1 cellular context compared by ENCODE assay signal in the genomic region with DNA sequence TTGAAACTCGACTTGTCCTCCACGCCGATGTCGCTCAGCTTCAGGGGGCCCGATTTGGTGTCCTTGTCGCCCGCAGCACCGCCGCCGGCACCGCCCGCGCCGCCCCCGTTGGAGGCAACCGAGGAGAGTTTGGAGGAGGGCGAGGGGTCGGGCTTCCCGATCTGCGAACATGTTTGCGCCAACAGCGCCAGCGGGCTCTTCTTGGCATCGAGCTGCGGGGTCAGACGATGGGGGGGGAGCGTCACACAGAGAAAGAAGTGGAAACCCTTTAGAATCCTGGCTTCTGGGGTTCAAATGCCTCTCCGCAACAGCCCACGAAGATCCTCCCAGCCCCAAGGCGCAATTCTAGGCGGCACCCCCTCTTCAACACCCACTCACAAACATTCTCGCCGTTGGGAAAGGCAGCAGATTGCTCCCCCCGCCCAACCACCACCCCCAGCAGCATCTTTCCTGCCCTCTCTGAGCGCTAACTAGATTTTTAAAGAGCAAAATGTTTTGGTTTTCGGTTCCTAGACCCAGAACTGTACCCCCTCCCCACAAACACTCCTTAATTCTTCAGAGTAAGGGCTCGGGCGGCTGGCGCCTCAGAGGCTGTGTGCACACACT.
TF ChIP-seq lines count a peak whose summit lies in the region.

No MANE protein-coding gene starts in this region.

TF ChIP-seq in HEK293, 187 proteins besides CTCF, POLR2A, EP300 and RAD21 (continued from another document):
- TF ChIP-seq ZFHX2 (tag by site-specific recombination; conservative IDR thresholded peaks at IDR 0.05), result peak; percentile 87
- no peak for TF ChIP-seq ZNF416 (tag by site-specific recombination; IDR thresholded peaks at IDR 0.05)
TF ChIP-seq in HEK293: peak in this region for 13.
